In the genomic region with DNA sequence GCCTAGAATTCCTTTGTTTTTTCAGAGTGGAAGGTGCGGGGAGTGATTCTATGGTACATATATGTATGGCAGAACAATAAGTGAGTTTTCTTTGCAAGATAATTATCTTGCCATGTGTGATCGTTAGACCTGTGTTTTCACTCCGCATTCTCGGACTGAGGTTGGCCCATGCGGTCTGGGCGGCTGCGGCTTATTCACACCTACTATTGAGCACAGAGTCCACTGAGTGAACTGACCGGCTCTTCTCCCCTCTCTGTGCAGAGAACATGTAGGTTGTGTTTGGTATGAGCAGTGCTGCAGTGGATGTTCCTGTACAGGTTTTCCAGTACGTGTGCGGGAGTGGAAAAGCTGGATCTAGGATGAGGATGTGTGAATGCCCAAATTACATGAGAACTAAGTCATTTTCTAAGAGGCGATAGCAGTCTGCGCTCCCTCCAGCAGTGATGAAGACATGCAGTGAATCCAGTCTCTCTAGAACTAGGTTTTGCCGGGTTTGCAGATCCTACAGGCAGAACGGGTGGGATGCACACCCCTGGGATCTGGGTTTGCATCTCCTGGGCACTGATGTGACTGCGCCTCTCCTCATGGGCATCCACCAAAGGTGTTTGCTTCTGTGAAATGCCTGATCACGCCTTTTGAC, we compare ENCODE assay signal across 17 cellular contexts. TPM values are rescaled to one million over a fixed set of nuclear protein-coding genes. Genes with fewer than 3 reads are reported as not detected.
DNase-seq lines count a peak whose midpoint lies in the region; TF ChIP-seq lines count a peak whose summit lies in the region.
"Had no signal": no experiment of that assay in that cellular context is flagged by ENCODE, and none has a peak within 500 bp of the region (broad histone marks: within the 10 kb centered on the region; RNA-seq: fewer than 3 reads in every experiment).

No MANE protein-coding gene starts in this region.

- intact Hi-C loops in activated CD4-positive, alpha-beta memory T cell treated with anti-CD3 and anti-CD28 coated beads for 36 hours (cut with micrococcal nuclease) = loop anchor here (10.0 kb wide), 1 partner anchor 200 kb away; no protein-coding TSS in a partner anchor
- intact Hi-C loops in uterus (cut with DNase I; ENCODE audit: low total_unique reads) = no loop called here

- H3K9me3 ChIP-seq in osteoblast (ENCODE audit: low read depth, low read length) = no peaks in the 10 kb centered on the region
- H3K9me3 ChIP-seq in uterus = no peaks in the 10 kb centered on the region
- H3K9me3 ChIP-seq: BLaER1 treated with 17β-estradiol and CSF1 and Interleukin-3, amounts not matched to agents 10 nM and 100 nM had no signal

- H3K4me1 Mint-ChIP-seq in activated CD4-positive, alpha-beta memory T cell treated with anti-CD3 and anti-CD28 coated beads, Interleukin-2, amount 10 ng/mL, durations not matched to agents 7 days and 5 days = no peaks in the 10 kb centered on the region
- H3K4me1 Mint-ChIP-seq in activated CD4-positive, alpha-beta memory T cell treated with anti-CD3 and anti-CD28 coated beads for 36 hours (ENCODE audit: low read depth) = peaks cover 2% of the 10 kb centered on the region
- peaks cover 7% of the 10 kb centered on the region for H3K4me1 Mint-ChIP-seq in type B pancreatic cell (ENCODE audit: unreplicated experiment)

- no peaks in the 10 kb centered on the region for H3K79me2 ChIP-seq in osteoblast (ENCODE audit: insufficient read depth, low read length)

- H3K36me3 ChIP-seq in osteoblast (ENCODE audit: insufficient read depth, low read length) (peaks cover 20% of the 10 kb centered on the region), uterus (no peaks in the 10 kb centered on the region)

- no peaks in the 10 kb centered on the region for H3K36me3 Mint-ChIP-seq in activated CD4-positive, alpha-beta memory T cell treated with anti-CD3 and anti-CD28 coated beads, Interleukin-2, amount 10 ng/mL, durations not matched to agents 7 days and 5 days (ENCODE audit: low read depth)
- peaks cover 2% of the 10 kb centered on the region for H3K36me3 Mint-ChIP-seq in activated CD4-positive, alpha-beta memory T cell treated with anti-CD3 and anti-CD28 coated beads for 36 hours
- peaks cover 10% of the 10 kb centered on the region for H3K36me3 Mint-ChIP-seq in type B pancreatic cell

- H3K27ac Mint-ChIP-seq in activated CD4-positive, alpha-beta memory T cell treated with anti-CD3 and anti-CD28 coated beads, Interleukin-2, amount 10 ng/mL, durations not matched to agents 7 days and 5 days = no peak overlapping the region
- H3K27ac Mint-ChIP-seq in activated CD4-positive, alpha-beta memory T cell treated with anti-CD3 and anti-CD28 coated beads for 36 hours = no peak overlapping the region
- no peak overlapping the region for H3K27ac Mint-ChIP-seq in type B pancreatic cell
- H3K27ac Mint-ChIP-seq: H9 had no signal

- no peak overlapping the region for H2AFZ ChIP-seq in osteoblast (ENCODE audit: low read length)

- CTCF ChIA-PET in activated CD4-positive, alpha-beta memory T cell treated with anti-CD3 and anti-CD28 coated beads, Interleukin-2, amount 10 ng/mL, durations not matched to agents 7 days and 5 days (lab: Charles Lee) = no interaction called here
- CTCF ChIA-PET in activated CD4-positive, alpha-beta memory T cell treated with anti-CD3 and anti-CD28 coated beads for 36 hours (lab: Charles Lee) = no interaction called here

- H3K27ac ChIP-seq in 22Rv1 = peak overlapping the region; percentile 47
- no peak overlapping the region for H3K27ac ChIP-seq in osteoblast (ENCODE audit: low read depth, low read length)
- no peak overlapping the region for H3K27ac ChIP-seq in uterus
- H3K27ac ChIP-seq: BLaER1 treated with 17β-estradiol and CSF1 and Interleukin-3, amounts not matched to agents 10 nM and 100 nM had no signal

- H3K27me3 Mint-ChIP-seq in activated CD4-positive, alpha-beta memory T cell treated with anti-CD3 and anti-CD28 coated beads, Interleukin-2, amount 10 ng/mL, durations not matched to agents 7 days and 5 days = no peaks in the 10 kb centered on the region
- H3K27me3 Mint-ChIP-seq in activated CD4-positive, alpha-beta memory T cell treated with anti-CD3 and anti-CD28 coated beads for 36 hours = no peaks in the 10 kb centered on the region
- H3K27me3 Mint-ChIP-seq in type B pancreatic cell = no peaks in the 10 kb centered on the region
- H3K27me3 Mint-ChIP-seq: CD8-positive, alpha-beta memory T cell had no signal

- peaks cover 5% of the 10 kb centered on the region for H4K20me1 ChIP-seq in osteoblast (ENCODE audit: insufficient read depth, low read length)

- H3K4me3 Mint-ChIP-seq in activated CD4-positive, alpha-beta memory T cell treated with anti-CD3 and anti-CD28 coated beads, Interleukin-2, amount 10 ng/mL, durations not matched to agents 7 days and 5 days = no peak overlapping the region
- no peak overlapping the region for H3K4me3 Mint-ChIP-seq in activated CD4-positive, alpha-beta memory T cell treated with anti-CD3 and anti-CD28 coated beads for 36 hours
- H3K4me3 Mint-ChIP-seq in type B pancreatic cell = no peak overlapping the region
- H3K4me3 Mint-ChIP-seq: CD8-positive, alpha-beta memory T cell; H9 had no signal

- H3K9me3 Mint-ChIP-seq in activated CD4-positive, alpha-beta memory T cell treated with anti-CD3 and anti-CD28 coated beads, Interleukin-2, amount 10 ng/mL, durations not matched to agents 7 days and 5 days = no peaks in the 10 kb centered on the region
- H3K9me3 Mint-ChIP-seq in activated CD4-positive, alpha-beta memory T cell treated with anti-CD3 and anti-CD28 coated beads for 36 hours = no peaks in the 10 kb centered on the region
- H3K9me3 Mint-ChIP-seq in type B pancreatic cell = no peaks in the 10 kb centered on the region
- H3K9me3 Mint-ChIP-seq: CD8-positive, alpha-beta memory T cell; H9 had no signal

- DNase-seq in activated CD4-positive, alpha-beta memory T cell treated with anti-CD3 and anti-CD28 coated beads, Interleukin-2, amount 10 ng/mL, durations not matched to agents 7 days and 5 days = peak; percentile 5
- DNase-seq in activated CD4-positive, alpha-beta memory T cell treated with anti-CD3 and anti-CD28 coated beads for 36 hours = no peak
- DNase-seq in osteoblast (ENCODE audit: insufficient read length, low spot score, missing footprints) (peak; percentile 65), type B pancreatic cell (ENCODE audit: extremely low spot score, unreplicated experiment) (peak; percentile 57), erythroblast (lab: John Stamatoyannopoulos, UW) (no peak), uterus (no peak)
- DNase-seq: 8988T; CD8-positive, alpha-beta memory T cell; COR-L47; DMS 273 treated with DMSO at 0.1 percent for 48 hours; DMS53; DND-41; EL; H9 had no signal

- POLR2A ChIA-PET in activated CD4-positive, alpha-beta memory T cell treated with anti-CD3 and anti-CD28 coated beads, Interleukin-2, amount 10 ng/mL, durations not matched to agents 7 days and 5 days (lab: Charles Lee) = no interaction called here
- POLR2A ChIA-PET in activated CD4-positive, alpha-beta memory T cell treated with anti-CD3 and anti-CD28 coated beads for 36 hours (lab: Charles Lee) = no interaction called here

- H3K4me1 ChIP-seq in osteoblast (ENCODE audit: insufficient read depth, low read length) (no peaks in the 10 kb centered on the region), uterus (no peaks in the 10 kb centered on the region)

- TF ChIP-seq CTCF in 22Rv1 (IDR thresholded peaks at IDR 0.05) = no peak
- TF ChIP-seq CTCF in osteoblast (IDR thresholded peaks at IDR 0.05; ENCODE audit: extremely low read depth, low read depth, low read length) = no peak
- no peak for TF ChIP-seq CTCF in type B pancreatic cell (conservative IDR thresholded peaks at IDR 0.05)
- TF ChIP-seq CTCF in uterus (IDR thresholded peaks at IDR 0.05) = no peak

- no peak overlapping the region for H3K4me2 ChIP-seq in osteoblast (ENCODE audit: insufficient read depth, low read length)
- H3K4me2 ChIP-seq: BLaER1 treated with 17β-estradiol and CSF1 and Interleukin-3, amounts not matched to agents 10 nM and 100 nM had no signal

- H3K27me3 ChIP-seq in osteoblast (ENCODE audit: insufficient read depth, low read length) = no peaks in the 10 kb centered on the region
- no peaks in the 10 kb centered on the region for H3K27me3 ChIP-seq in uterus
- H3K27me3 ChIP-seq: BLaER1 treated with 17β-estradiol and CSF1 and Interleukin-3, amounts not matched to agents 10 nM and 100 nM had no signal

- H3K4me3 ChIP-seq in osteoblast (ENCODE audit: insufficient read depth, low read length) = no peak overlapping the region
- H3K4me3 ChIP-seq in uterus = no peak overlapping the region
- H3K4me3 ChIP-seq: BLaER1 treated with 17β-estradiol and CSF1 and Interleukin-3, amounts not matched to agents 10 nM and 100 nM; GM12878 had no signal

- TF ChIP-seq POLR2A in erythroblast (IDR thresholded peaks at IDR 0.05; ENCODE audit: low read length) (no peak), uterus (IDR thresholded peaks at IDR 0.05) (no peak)

RNA-seq across cellular contexts. Expression of a gene that starts 27.1 kb away (rescaled TPM):
- total RNA-seq in activated CD4-positive, alpha-beta memory T cell treated with anti-CD3 and anti-CD28 coated beads, Interleukin-2, amount 10 ng/mL, durations not matched to agents 7 days and 5 days = 10 to 100 TPM; 41.5 to 45.4 TPM
- 10 to 100 TPM; 43.9 to 46.0 TPM for total RNA-seq in activated CD4-positive, alpha-beta memory T cell treated with anti-CD3 and anti-CD28 coated beads for 36 hours
- total RNA-seq in osteoblast (20.3 and 30.0 TPM in 2 replicates), type B pancreatic cell (ENCODE audit: low replicate concordance) (38.9 and 46.3 TPM in 2 replicates), uterus (100 to 1,000 TPM in 1 of 4 donors, 10 to 100 TPM in 3; 21.5 to 108 (median 41.3) TPM)

Comparison
In these comparisons a context has a peak if more than half of its experiments do, and no peak if none do; other contexts are left out.
1. DNase-seq: peak in activated CD4-positive, alpha-beta memory T cell treated with anti-CD3 and anti-CD28 coated beads, Interleukin-2, amount 10 ng/mL, durations not matched to agents 7 days and 5 days (single experiment), osteoblast (single experiment) and type B pancreatic cell (single experiment); none in activated CD4-positive, alpha-beta memory T cell treated with anti-CD3 and anti-CD28 coated beads for 36 hours (single experiment), erythroblast (0 of 2) and uterus (0 of 2).